Comparison of ENCODE assay signal across 18 cellular contexts in the genomic region with DNA sequence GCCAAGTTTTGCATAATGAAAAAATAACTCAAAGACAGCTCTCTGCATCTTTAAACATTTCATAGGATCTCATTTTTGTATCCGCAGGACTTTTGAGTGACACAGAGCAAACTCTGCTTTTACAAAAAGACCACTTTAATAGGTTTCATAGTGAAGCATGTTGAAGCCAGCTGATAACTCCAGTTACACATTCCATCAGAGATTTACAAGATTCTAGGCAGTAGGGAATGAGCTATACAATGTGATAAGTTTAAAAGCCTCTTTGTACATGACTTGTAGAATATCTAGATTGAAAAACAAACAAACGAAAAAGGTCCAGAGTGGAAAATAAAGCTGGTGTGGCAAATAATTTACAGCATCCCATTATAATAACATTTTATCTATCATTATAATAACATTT. TPM values are rescaled to one million over a fixed set of nuclear protein-coding genes. Genes with fewer than 3 reads are reported as not detected.
A peak's percentile ranks its signal among the peaks of the same experiment; 100 is the strongest.
DNase-seq lines count a peak whose midpoint lies in the region; ATAC-seq, FAIRE-seq and TF ChIP-seq lines count a peak whose summit lies in the region.
"Had no signal": no experiment of that assay in that cellular context is flagged by ENCODE, and none has a peak within 500 bp of the region (broad histone marks: within the 10 kb centered on the region; RNA-seq: fewer than 3 reads in every experiment).

No MANE protein-coding gene starts in this region.

- TF ChIP-seq POLR2A in sigmoid colon (IDR thresholded peaks at IDR 0.05), result no peak

- no peak for TF ChIP-seq EP300 in sigmoid colon (IDR thresholded peaks at IDR 0.05)

- no peaks in the 10 kb centered on the region for H3K9me3 ChIP-seq in kidney (ENCODE audit: control insufficient read depth in 1 of 2, low read length in 2 of 2)
- H3K9me3 ChIP-seq in sigmoid colon, result no peaks in the 10 kb centered on the region

- H3K9ac ChIP-seq in kidney (ENCODE audit: low read length in 2 of 2), result no peak overlapping the region

- H3K27me3 Mint-ChIP-seq in chondrocyte (ENCODE audit: low read depth), result no peaks in the 10 kb centered on the region

- H3K4me1 Mint-ChIP-seq in chondrocyte (ENCODE audit: low read depth), result peaks cover 38% of the 10 kb centered on the region

- no peaks in the 10 kb centered on the region for H3K36me3 Mint-ChIP-seq in chondrocyte (ENCODE audit: low read depth)
- H3K36me3 Mint-ChIP-seq: natural killer cell treated with Interleukin-12 subunit alpha and Interleukin-12 subunit beta and Interleukin-15 and Interleukin-18, amount 100 ng/mL, for 72 hours had no signal

- WGBS in sigmoid colon, 2 donors, result 74 to 92% methylated on average over 2 of the region's 2 CpGs

- DNase-seq in EH (ENCODE audit: low read depth), result peak; percentile 21
- DNase-seq in kidney, result no peak
- no peak for DNase-seq in sigmoid colon
- DNase-seq in middle frontal gyrus (ENCODE audit: extremely low spot score, low spot score), result no peak
- DNase-seq in chondrocyte (ENCODE audit: low spot score), result no peak
- DNase-seq: activated CD4-positive, alpha-beta memory T cell treated with anti-CD3 and anti-CD28 coated beads, Interleukin-2, amount 10 ng/mL, durations not matched to agents 7 days and 5 days; activated naive CD8-positive, alpha-beta T cell treated with anti-CD3 and anti-CD28 coated beads, Interleukin-2, amount 50 U/mL, for 24 hours; NCI-H526; stimulated activated CD4-positive, alpha-beta T cell treated with anti-CD3 and anti-CD28 coated beads, Interleukin-4, amount 100 ng/mL, for 24 hours; trophoblast cell had no signal

- no peaks in the 10 kb centered on the region for H3K27me3 ChIP-seq in sigmoid colon

- no peak overlapping the region for H3K27ac Mint-ChIP-seq in chondrocyte (ENCODE audit: unreplicated experiment)
- H3K27ac Mint-ChIP-seq: activated CD4-positive, alpha-beta memory T cell treated with anti-CD3 and anti-CD28 coated beads, Interleukin-2, amount 10 ng/mL, durations not matched to agents 7 days and 5 days; activated naive CD8-positive, alpha-beta T cell treated with anti-CD3 and anti-CD28 coated beads, Interleukin-2, amount 50 U/mL, for 24 hours; activated T-helper 1 cell treated with anti-CD3 and anti-CD28 coated beads, Interleukin-12 subunit alpha, Interleukin-12 subunit beta, Interleukin-2, Interleukin-4 antibody, amounts not matched to agents 30 ng/mL and 10 ng/mL and 1 ng/mL, durations not matched to agents 14 hours and 24 hours and 36 hours; natural killer cell treated with Interleukin-12 subunit alpha and Interleukin-12 subunit beta and Interleukin-15 and Interleukin-18, amount 100 ng/mL, for 72 hours had no signal

- H3K4me1 ChIP-seq in kidney (ENCODE audit: control insufficient read depth in 1 of 2, insufficient read depth in 1 of 2, low read depth in 1 of 2, low read length in 2 of 2) (peaks cover 3 to 12% of the 10 kb centered on the region in 2 donors), sigmoid colon (peaks cover 0 to 45% (median 35%) of the 10 kb centered on the region in 4 donors)

- H3K27ac ChIP-seq in kidney (ENCODE audit: low read depth in 2 of 2, low read length in 2 of 2) (no peak overlapping the region), sigmoid colon (peak overlapping the region in 3 of 4 donors; percentile 90 to 93 (median 93))
- H3K27ac ChIP-seq: epithelial cell of prostate had no signal

- TF ChIP-seq CTCF in WI38 (IDR thresholded peaks at IDR 0.05; ENCODE audit: low read depth, low read length) (no peak), kidney (IDR thresholded peaks at IDR 0.05; ENCODE audit: borderline replicate concordance, extremely low read depth, insufficient read depth) (no peak), sigmoid colon (IDR thresholded peaks at IDR 0.05) (no peak), chondrocyte (IDR thresholded peaks at IDR 0.05) (no peak)

- ATAC-seq in HG03432 (IDR thresholded peaks at IDR 0.05; ENCODE audit: unreplicated experiment), result no peak
- no peak for ATAC-seq in HG02973 (IDR thresholded peaks at IDR 0.05; ENCODE audit: unreplicated experiment)
- ATAC-seq: activated naive CD8-positive, alpha-beta T cell treated with anti-CD3 and anti-CD28 coated beads, Interleukin-2, amount 50 U/mL, for 24 hours; left lobe of liver; natural killer cell treated with Interleukin-12 subunit alpha and Interleukin-12 subunit beta and Interleukin-15 and Interleukin-18, amount 100 ng/mL, for 72 hours had no signal

- peak overlapping the region; percentile 9; the same call in 1 of the 2 replicates for H3K4me3 ChIP-seq in WI38 (ENCODE audit: low read depth, low read length)
- peak overlapping the region; percentile 17 to 72 for H3K4me3 ChIP-seq in kidney (ENCODE audit: low read length in 2 of 2)
- H3K4me3 ChIP-seq in sigmoid colon, result peak overlapping the region; percentile 62 to 79 (median 68)

- H3K4me3 Mint-ChIP-seq in chondrocyte (ENCODE audit: unreplicated experiment), result no peak overlapping the region
- H3K4me3 Mint-ChIP-seq: activated CD4-positive, alpha-beta memory T cell treated with anti-CD3 and anti-CD28 coated beads, Interleukin-2, amount 10 ng/mL, durations not matched to agents 7 days and 5 days; activated naive CD8-positive, alpha-beta T cell treated with anti-CD3 and anti-CD28 coated beads, Interleukin-2, amount 50 U/mL, for 24 hours; activated T-helper 1 cell treated with anti-CD3 and anti-CD28 coated beads, Interleukin-12 subunit alpha, Interleukin-12 subunit beta, Interleukin-2, Interleukin-4 antibody, amounts not matched to agents 30 ng/mL and 10 ng/mL and 1 ng/mL, durations not matched to agents 14 hours and 24 hours and 36 hours; natural killer cell treated with Interleukin-12 subunit alpha and Interleukin-12 subunit beta and Interleukin-15 and Interleukin-18, amount 100 ng/mL, for 72 hours had no signal

- H3K9me3 Mint-ChIP-seq in chondrocyte (ENCODE audit: low read depth), result no peaks in the 10 kb centered on the region
- H3K9me3 Mint-ChIP-seq: activated CD4-positive, alpha-beta memory T cell treated with anti-CD3 and anti-CD28 coated beads, Interleukin-2, amount 10 ng/mL, durations not matched to agents 7 days and 5 days; activated naive CD8-positive, alpha-beta T cell treated with anti-CD3 and anti-CD28 coated beads, Interleukin-2, amount 50 U/mL, for 24 hours; activated T-helper 1 cell treated with anti-CD3 and anti-CD28 coated beads, Interleukin-12 subunit alpha, Interleukin-12 subunit beta, Interleukin-2, Interleukin-4 antibody, amounts not matched to agents 30 ng/mL and 10 ng/mL and 1 ng/mL, durations not matched to agents 14 hours and 24 hours and 36 hours; natural killer cell treated with Interleukin-12 subunit alpha and Interleukin-12 subunit beta and Interleukin-15 and Interleukin-18, amount 100 ng/mL, for 72 hours had no signal

- intact Hi-C loops in kidney (cut with DNase I), result no loop called here
- intact Hi-C loops in sigmoid colon (cut with DNase I), result loop anchor here (5.0 kb wide), 1 partner anchor 151 kb away; no protein-coding TSS in a partner anchor

- no peak for FAIRE-seq in kidney (lab: Jason Lieb, UNC)

- no peaks in the 10 kb centered on the region for H3K36me3 ChIP-seq in kidney (ENCODE audit: control insufficient read depth in 1 of 2, insufficient read depth in 2 of 2, low read length in 2 of 2)
- H3K36me3 ChIP-seq in sigmoid colon, result no peaks in the 10 kb centered on the region

RNA-seq across cellular contexts. Expression of gene PRKG1, which starts 2.2 kb away (rescaled TPM):
- 14.8 TPM for total RNA-seq in kidney
- polyA plus RNA-seq in kidney (ENCODE audit: insufficient read depth, low read depth, low replicate concordance), result 3.6 TPM
- 10 to 100 TPM; 60.2 to 92.9 (median 79.1) TPM for total RNA-seq in sigmoid colon
- 1 to 10 TPM; 3.7 to 4.2 (median 4.0) TPM for polyA plus RNA-seq in sigmoid colon
- total RNA-seq in chondrocyte, result 22.8 to 27.1 TPM (median 23.4 TPM) in 3 replicates
- total RNA-seq: activated CD4-positive, alpha-beta memory T cell treated with anti-CD3 and anti-CD28 coated beads, Interleukin-2, amount 10 ng/mL, durations not matched to agents 7 days and 5 days; activated T-helper 1 cell treated with anti-CD3 and anti-CD28 coated beads, Interleukin-12 subunit alpha, Interleukin-12 subunit beta, Interleukin-2, Interleukin-4 antibody, amounts not matched to agents 30 ng/mL and 10 ng/mL and 1 ng/mL, durations not matched to agents 14 hours and 24 hours and 36 hours; OCI-LY7 had no signal

Comparison
In these comparisons a context has a peak if more than half of its experiments do, and no peak if none do; other contexts are left out.
1. H3K4me3 ChIP-seq: peak in every context shown above with its lines; median percentile 68 in sigmoid colon; 44 in kidney; 9 in WI38.
2. H3K27ac ChIP-seq: peak in sigmoid colon (3 of 4); none in kidney (0 of 2).